In the genomic region with DNA sequence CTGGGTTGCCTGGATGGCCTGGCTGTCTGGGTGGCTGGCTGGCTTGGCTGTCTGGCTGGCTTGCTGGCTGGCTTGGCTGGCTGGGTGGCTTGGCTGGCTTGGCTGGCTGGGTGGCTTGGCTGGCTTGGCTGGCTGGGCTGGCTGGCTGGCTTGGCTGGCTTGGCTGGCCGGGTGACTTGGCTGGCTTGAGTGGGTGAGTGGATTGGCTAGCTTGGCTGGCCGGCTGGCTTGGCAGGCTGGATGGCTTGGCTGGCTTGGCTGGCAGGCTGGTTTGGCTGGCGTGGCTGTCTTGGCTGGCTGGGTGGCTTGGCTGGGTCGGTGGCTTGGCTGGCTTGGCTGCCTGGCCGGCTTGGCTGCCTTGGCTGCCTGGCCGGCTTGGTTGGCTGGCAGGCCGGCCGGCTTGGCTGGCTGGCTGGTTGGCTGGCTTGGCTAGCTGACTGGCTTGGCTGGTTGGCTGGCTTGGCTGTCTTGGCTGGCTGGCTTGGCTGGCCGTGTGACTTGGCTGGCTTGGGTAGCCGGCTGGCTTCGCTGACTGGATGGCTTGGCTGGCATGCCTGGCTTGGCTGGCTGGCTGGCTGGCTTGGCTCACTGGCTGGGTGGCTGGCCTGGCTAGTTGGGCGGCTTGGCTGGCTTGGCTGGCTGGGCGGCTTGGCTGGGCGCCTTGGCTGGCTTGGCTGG, we compare ENCODE assay signal across 8 cellular contexts.
A peak's percentile ranks its signal among the peaks of the same experiment; 100 is the strongest.
DNase-seq lines count a peak whose midpoint lies in the region; FAIRE-seq and TF ChIP-seq lines count a peak whose summit lies in the region.
"Not testable (repeated sequence)": the region's sequence is repeated elsewhere in the genome, so short reads cannot be mapped to it uniquely, and the experiment has no call there.

No MANE protein-coding gene starts in this region.

- H3K36me3 Mint-ChIP-seq in neural crest cell (ENCODE audit: low read depth): not testable (repeated sequence)

- peaks cover 30% of the 10 kb centered on the region for H3K9me3 ChIP-seq in WERI-Rb-1 (ENCODE audit: severe bottlenecking)
- not testable (repeated sequence) for H3K9me3 ChIP-seq in left ventricle myocardium inferior (replicated peaks)

- H3K4me3 ChIP-seq in AG10803 (ENCODE audit: low read length); WERI-Rb-1 (ENCODE audit: low read depth, low read length); left ventricle myocardium inferior: not testable (repeated sequence)

- H3K4me1 ChIP-seq in left ventricle myocardium inferior: not testable (repeated sequence)

- TF ChIP-seq CTCF in AG10803 (conservative IDR thresholded peaks at IDR 0.05; ENCODE audit: low read length); WERI-Rb-1 (IDR thresholded peaks at IDR 0.05; ENCODE audit: low read depth, low read length); left ventricle myocardium inferior (IDR thresholded peaks at IDR 0.05; ENCODE audit: borderline replicate concordance); neural crest cell (conservative IDR thresholded peaks at IDR 0.05): not testable (repeated sequence)

- not testable (repeated sequence) for H3K36me3 ChIP-seq in WERI-Rb-1, left ventricle myocardium inferior

- H3K27me3 Mint-ChIP-seq in neural crest cell (ENCODE audit: low read depth): not testable (repeated sequence)

- DNase-seq in AG10803 (ENCODE audit: low read depth) (peak; percentile 9), H54 (ENCODE audit: insufficient read length, low spot score) (peak; percentile 2), WERI-Rb-1 (peak; percentile 78), left ventricle myocardium inferior (peak; percentile 58), neural crest cell (ENCODE audit: low read depth, low spot score) (peak; percentile 38)
- peak; percentile 34 to 43 for DNase-seq in activated T-cell treated with anti-CD3 and anti-CD28 coated beads, Interleukin-2, amount 50 U/mL, for 48 hours
- DNase-seq in central memory CD4-positive, alpha-beta T cell: peak; percentile 3
- peak; percentile 11 to 16 for DNase-seq in stimulated activated CD4-positive, alpha-beta T cell treated with anti-CD3 and anti-CD28 coated beads, Interleukin-4, amount 100 ng/mL, for 48 hours (ENCODE audit: low read depth in 2 of 2)

- intact Hi-C loops in left ventricle myocardium inferior (cut with micrococcal nuclease): not testable (repeated sequence)

- peaks cover 17% of the 10 kb centered on the region for H3K27me3 ChIP-seq in WERI-Rb-1 (ENCODE audit: insufficient read depth, low read depth, severe bottlenecking)
- H3K27me3 ChIP-seq in left ventricle myocardium inferior (ENCODE audit: low read depth): not testable (repeated sequence)

- not testable (repeated sequence) for H3K27ac Mint-ChIP-seq in neural crest cell (ENCODE audit: unreplicated experiment)

- TF ChIP-seq POLR2A in H54 (IDR thresholded peaks at IDR 0.05; ENCODE audit: low read depth, low read length): not testable (repeated sequence)

- FAIRE-seq in H54 (lab: Jason Lieb, UNC): not testable (repeated sequence)

- not testable (repeated sequence) for H3K4me3 Mint-ChIP-seq in neural crest cell

- H3K4me1 Mint-ChIP-seq in neural crest cell: not testable (repeated sequence)

- not testable (repeated sequence) for H3K9me3 Mint-ChIP-seq in neural crest cell

- H3K27ac ChIP-seq in WERI-Rb-1; left ventricle myocardium inferior (replicated peaks): not testable (repeated sequence)

Comparison
In these comparisons a context has a peak if more than half of its experiments do, and no peak if none do; other contexts are left out.
1. DNase-seq: peak in every context shown above with its lines; median percentile 78 in WERI-Rb-1; 58 in left ventricle myocardium inferior; 38 in activated T-cell treated with anti-CD3 and anti-CD28 coated beads, Interleukin-2, amount 50 U/mL, for 48 hours; 38 in neural crest cell; 14 in stimulated activated CD4-positive, alpha-beta T cell treated with anti-CD3 and anti-CD28 coated beads, Interleukin-4, amount 100 ng/mL, for 48 hours; 9 in AG10803; 3 in central memory CD4-positive, alpha-beta T cell; 2 in H54.